Comparison of ENCODE assay signal across 11 cellular contexts in genomic region chr3:13336592-13336991, GRCh38.
"Had no signal": no experiment of that assay in that cellular context is flagged by ENCODE, and none has a peak within 500 bp of the region (broad histone marks: within the 10 kb centered on the region; RNA-seq: fewer than 3 reads in every experiment).

No MANE protein-coding gene starts in this region.

- H3K4me3 Mint-ChIP-seq: activated naive CD8-positive, alpha-beta T cell treated with anti-CD3 and anti-CD28 coated beads, Interleukin-2, amount 10 ng/mL, durations not matched to agents 7 days and 5 days; brain; neural crest cell had no signal

- ATAC-seq: activated CD4-positive, CD25-positive, alpha-beta regulatory T cell treated with anti-CD3 and anti-CD28 coated beads, Interleukin-2, amount 50 U/mL, for 24 hours; sciatic nerve had no signal

- DNase-seq: activated gamma-delta T cell treated with Interleukin-2 at 50 U/mL for 16 hours; activated naive CD8-positive, alpha-beta T cell treated with anti-CD3 and anti-CD28 coated beads, Interleukin-2, amount 10 ng/mL, durations not matched to agents 7 days and 5 days; activated T-cell treated with anti-CD3 and anti-CD28 coated beads, Interleukin-2, amount 50 U/mL, for 48 hours; cerebellar nuclear complex; effector CD8-positive, alpha-beta T cell; foreskin fibroblast; SW 1271 had no signal

- H3K27me3 Mint-ChIP-seq: activated naive CD8-positive, alpha-beta T cell treated with anti-CD3 and anti-CD28 coated beads, Interleukin-2, amount 10 ng/mL, durations not matched to agents 7 days and 5 days had no signal

- H3K27ac Mint-ChIP-seq: activated naive CD8-positive, alpha-beta T cell treated with anti-CD3 and anti-CD28 coated beads, Interleukin-2, amount 10 ng/mL, durations not matched to agents 7 days and 5 days; brain had no signal

- H3K9me3 Mint-ChIP-seq: activated naive CD8-positive, alpha-beta T cell treated with anti-CD3 and anti-CD28 coated beads, Interleukin-2, amount 10 ng/mL, durations not matched to agents 7 days and 5 days; brain; neural crest cell had no signal
